In the genomic region with DNA sequence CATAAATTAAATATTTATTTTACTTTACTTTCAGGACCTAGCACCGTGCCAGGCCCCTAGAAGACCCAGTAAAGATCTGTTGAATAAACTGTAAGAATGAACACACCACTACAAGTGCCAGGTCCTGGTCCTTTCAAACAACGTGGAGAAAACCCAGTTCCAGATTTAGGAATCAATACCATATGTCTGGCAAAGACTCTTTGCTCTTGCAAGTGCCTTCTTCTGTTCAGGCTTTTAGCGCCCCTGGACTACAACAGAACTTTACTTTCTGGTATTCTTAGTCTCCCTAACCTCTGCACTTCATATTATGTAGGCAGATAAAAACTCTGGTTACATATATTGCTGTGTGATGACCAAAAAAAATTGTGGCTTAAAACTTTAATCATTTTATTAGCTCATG, we compare ENCODE assay signal across 21 cellular contexts. TPM values are rescaled to one million over a fixed set of nuclear protein-coding genes. Genes with fewer than 3 reads are reported as not detected.
DNase-seq lines count a peak whose midpoint lies in the region; ATAC-seq, FAIRE-seq and TF ChIP-seq lines count a peak whose summit lies in the region.
"Had no signal": no experiment of that assay in that cellular context is flagged by ENCODE, and none has a peak within 500 bp of the region (broad histone marks: within the 10 kb centered on the region; RNA-seq: fewer than 3 reads in every experiment).

No MANE protein-coding gene starts in this region.

- no peaks in the 10 kb centered on the region for H3K9me3 ChIP-seq in right atrium auricular region
- no peaks in the 10 kb centered on the region for H3K9me3 ChIP-seq in SK-N-MC (ENCODE audit: low read depth, low read length)
- H3K9me3 ChIP-seq in T-helper 17 cell (ENCODE audit: control insufficient read depth, low read length, poor library complexity, severe bottlenecking): no peaks in the 10 kb centered on the region
- H3K9me3 ChIP-seq: A549, BE2C, Caco-2, HAP-1 had no signal

- H3K27me3 ChIP-seq in right atrium auricular region: no peaks in the 10 kb centered on the region
- H3K27me3 ChIP-seq: BE2C had no signal

- intact Hi-C loops in Right ventricle myocardium superior (cut with DNase I): no loop called here

- FAIRE-seq in GM12891 (lab: Jason Lieb, UNC): no peak
- FAIRE-seq: A549, GM18507 had no signal

- H3K27me3 Mint-ChIP-seq in neural crest cell (ENCODE audit: low read depth) (no peaks in the 10 kb centered on the region), T-helper 17 cell (no peaks in the 10 kb centered on the region)
- H3K27me3 Mint-ChIP-seq: CD4-positive, alpha-beta memory T cell had no signal

- H3K4me1 Mint-ChIP-seq in neural crest cell: peaks cover 25% of the 10 kb centered on the region
- H3K4me1 Mint-ChIP-seq in T-helper 17 cell: peaks cover 24% of the 10 kb centered on the region

- H3K36me3 ChIP-seq in right atrium auricular region (peaks cover 1% of the 10 kb centered on the region), SK-N-MC (ENCODE audit: insufficient read depth, low read length) (peaks cover 9% of the 10 kb centered on the region)

- DNase-seq in right atrium auricular region (ENCODE audit: low spot score) (no peak), Right ventricle myocardium superior (no peak), SK-N-MC (ENCODE audit: low read depth, low spot score) (no peak), fibroblast of the aortic adventitia (ENCODE audit: low read depth) (peak; percentile 65), neural crest cell (ENCODE audit: low read depth, low spot score) (no peak), GM12891 (ENCODE audit: insufficient read length, low spot score) (no peak), T-helper 17 cell (no peak)
- no peak for DNase-seq in stimulated activated CD4-positive, alpha-beta T cell treated with anti-CD3 and anti-CD28 coated beads, Interleukin-2, amount 100 ng/mL, for 24 hours
- DNase-seq: BE2C; Caco-2; CD4-positive, alpha-beta memory T cell; KG1; NCI-H1092 treated with DMSO at 0.1 percent for 48 hours; NCI-H1436 treated with DMSO at 0.1 percent for 48 hours; NCI-H1930; NCI-H69 had no signal

- no peak for ATAC-seq in Right ventricle myocardium superior (ENCODE audit: poor library complexity)
- ATAC-seq in T-helper 17 cell: no peak
- ATAC-seq: A549, GM23338 had no signal

- TF ChIP-seq CTCF in right atrium auricular region (IDR thresholded peaks at IDR 0.05) (no peak), fibroblast of the aortic adventitia (IDR thresholded peaks at IDR 0.05; ENCODE audit: insufficient read depth, low read length) (no peak), neural crest cell (conservative IDR thresholded peaks at IDR 0.05) (no peak)

- no peaks in the 10 kb centered on the region for H3K9me3 Mint-ChIP-seq in neural crest cell
- H3K9me3 Mint-ChIP-seq: GM23338 had no signal

- no peaks in the 10 kb centered on the region for H3K36me3 Mint-ChIP-seq in neural crest cell (ENCODE audit: low read depth)
- peaks cover 4% of the 10 kb centered on the region for H3K36me3 Mint-ChIP-seq in T-helper 17 cell (ENCODE audit: low read depth)

- H3K27ac Mint-ChIP-seq in neural crest cell (ENCODE audit: unreplicated experiment) (peak overlapping the region; percentile 65), T-helper 17 cell (no peak overlapping the region)
- H3K27ac Mint-ChIP-seq: GM23338 had no signal

- peaks cover 0 to 17% of the 10 kb centered on the region in 2 donors for H3K4me1 ChIP-seq in right atrium auricular region
- H3K4me1 ChIP-seq: BE2C, Caco-2 had no signal

- no peak for TF ChIP-seq POLR2A in GM12891 (IDR thresholded peaks at IDR 0.05; ENCODE audit: low read depth, low read length)

- peak overlapping the region; percentile 52 for H3K9ac ChIP-seq in SK-N-MC (ENCODE audit: insufficient read length)

- H3K27ac ChIP-seq in right atrium auricular region (peak overlapping the region; percentile 51 to 79), SK-N-MC (peak overlapping the region; percentile 76)
- H3K27ac ChIP-seq: A549, RWPE1 had no signal

- H3K4me3 Mint-ChIP-seq in neural crest cell: peak overlapping the region; percentile 59
- H3K4me3 Mint-ChIP-seq in T-helper 17 cell: no peak overlapping the region
- H3K4me3 Mint-ChIP-seq: GM23338 had no signal

- H3K4me3 ChIP-seq in right atrium auricular region: no peak overlapping the region
- no peak overlapping the region for H3K4me3 ChIP-seq in SK-N-MC
- no peak overlapping the region for H3K4me3 ChIP-seq in fibroblast of the aortic adventitia (ENCODE audit: low read depth, low read length)
- H3K4me3 ChIP-seq: A549, GM23338, HAP-1 had no signal

TF ChIP-seq in GM12891, 5 proteins besides CTCF, POLR2A, EP300 and RAD21:
- TF ChIP-seq TAF1 (IDR thresholded peaks at IDR 0.05; ENCODE audit: low read depth, low read length) (no peak), POLR2AphosphoS5 (IDR thresholded peaks at IDR 0.05; ENCODE audit: low read depth, low read length) (no peak), SPI1 (IDR thresholded peaks at IDR 0.05; ENCODE audit: low read depth, low read length) (no peak)

RNA-seq across cellular contexts. Expression of gene PSMA4, which starts 3.0 kb away (rescaled TPM):
- 10 to 100 TPM; 85.8 to 87.1 TPM for total RNA-seq in right atrium auricular region
- 113 TPM for total RNA-seq in Right ventricle myocardium superior
- total RNA-seq in fibroblast of the aortic adventitia (ENCODE audit: low replicate concordance): 107 and 275 TPM in 2 replicates
- total RNA-seq in neural crest cell: 315 and 324 TPM in 2 replicates
- 322 TPM for polyA plus RNA-seq in GM12891 (2012; ENCODE audit: low read depth, missing spikeins)
- 10 to 100 TPM; 66.6 to 72.8 TPM for total RNA-seq in T-helper 17 cell

RNA-seq across cellular contexts. Expression of gene CHRNA5, which starts 28.1 kb away (rescaled TPM):
- total RNA-seq in right atrium auricular region (under 1 TPM; 0.22 to 0.59 TPM), Right ventricle myocardium superior (4.2 TPM), fibroblast of the aortic adventitia (ENCODE audit: low replicate concordance) (1.1 and 1.6 TPM in 2 replicates), neural crest cell (23.0 and 23.6 TPM in 2 replicates), T-helper 17 cell (under 1 TPM; 0.39 to 0.65 TPM)
- polyA plus RNA-seq in GM12891 (2012; ENCODE audit: low read depth, missing spikeins): 1.5 TPM

RNA-seq across cellular contexts. Expression of gene HYKK, which starts 29.9 kb away (rescaled TPM):
- 10 to 100 TPM in 1 of 2 donors, 1 to 10 TPM in 1; 6.1 to 12.5 TPM for total RNA-seq in right atrium auricular region
- total RNA-seq in Right ventricle myocardium superior: 4.9 TPM
- total RNA-seq in fibroblast of the aortic adventitia (ENCODE audit: low replicate concordance): 3.3 and 10.2 TPM in 2 replicates
- 0.86 and 1.5 TPM in 2 replicates for total RNA-seq in neural crest cell
- polyA plus RNA-seq in GM12891 (2012; ENCODE audit: low read depth, missing spikeins): 1.4 TPM
- total RNA-seq in T-helper 17 cell: 1 to 10 TPM; 1.1 to 2.0 TPM
